18 cellular contexts compared by ENCODE assay signal in genomic region chrX:14915596-14915995, GRCh38.
"Had no signal": no experiment of that assay in that cellular context is flagged by ENCODE, and none has a peak within 500 bp of the region (broad histone marks: within the 10 kb centered on the region; RNA-seq: fewer than 3 reads in every experiment).

No MANE protein-coding gene starts in this region.

- H2AFZ ChIP-seq: parathyroid adenoma had no signal

- H3K27me3 Mint-ChIP-seq: activated naive CD4-positive, alpha-beta T cell treated with anti-CD3 and anti-CD28 coated beads, Interleukin-2, amount 10 ng/mL, durations not matched to agents 7 days and 5 days; naive thymus-derived CD8-positive, alpha-beta T cell; type B pancreatic cell had no signal

- H3K4me3 Mint-ChIP-seq: activated naive CD4-positive, alpha-beta T cell treated with anti-CD3 and anti-CD28 coated beads, Interleukin-2, amount 10 ng/mL, durations not matched to agents 7 days and 5 days; naive thymus-derived CD8-positive, alpha-beta T cell; T-cell; type B pancreatic cell had no signal

- H3K27ac Mint-ChIP-seq: activated naive CD4-positive, alpha-beta T cell treated with anti-CD3 and anti-CD28 coated beads, Interleukin-2, amount 10 ng/mL, durations not matched to agents 7 days and 5 days; naive thymus-derived CD8-positive, alpha-beta T cell; T-cell; type B pancreatic cell had no signal

- H3K4me1 Mint-ChIP-seq: activated naive CD4-positive, alpha-beta T cell treated with anti-CD3 and anti-CD28 coated beads, Interleukin-2, amount 10 ng/mL, durations not matched to agents 7 days and 5 days; naive thymus-derived CD8-positive, alpha-beta T cell; T-cell had no signal

- H3K4me3 ChIP-seq: gastroesophageal sphincter, lower lobe of right lung, mucosa of descending colon, skin epidermis, suprapubic skin had no signal

- H3K27ac ChIP-seq: gastroesophageal sphincter, lower lobe of right lung, parathyroid adenoma, skin epidermis, suprapubic skin had no signal

- H3K9me3 ChIP-seq: gastroesophageal sphincter, lower lobe of right lung, mucosa of descending colon, suprapubic skin had no signal

- H3K9me3 Mint-ChIP-seq: activated naive CD4-positive, alpha-beta T cell treated with anti-CD3 and anti-CD28 coated beads, Interleukin-2, amount 10 ng/mL, durations not matched to agents 7 days and 5 days; naive thymus-derived CD8-positive, alpha-beta T cell; T-cell; type B pancreatic cell had no signal

- H3K79me2 ChIP-seq: parathyroid adenoma had no signal

- H3K4me1 ChIP-seq: gastroesophageal sphincter, lower lobe of right lung, suprapubic skin had no signal

- H3K27me3 ChIP-seq: gastroesophageal sphincter, suprapubic skin had no signal

- DNase-seq: activated CD4-positive, alpha-beta T cell treated with anti-CD3 and anti-CD28 coated beads, Interleukin-2, amount 50 U/mL, for 4 hours; activated naive CD4-positive, alpha-beta T cell treated with anti-CD3 and anti-CD28 coated beads, Interleukin-2, amount 10 ng/mL, durations not matched to agents 7 days and 5 days; activated T-cell treated with anti-CD3 and anti-CD28 coated beads for 4 hours; erythroblast; left colon; lower lobe of right lung; mucosa of descending colon; naive thymus-derived CD8-positive, alpha-beta T cell; stimulated activated CD4-positive, alpha-beta T cell treated with anti-CD3 and anti-CD28 coated beads, Interleukin-4, amount 100 ng/mL, for 4 hours; stimulated activated CD8-positive, alpha-beta memory T cell treated with anti-CD3 and anti-CD28 coated beads, Interleukin-4, amount 100 ng/mL, for 48 hours; stimulated activated naive CD4-positive, alpha-beta T cell treated with Interleukin-2 at 50 U/mL for 16 hours; T-cell; T-helper 9 cell had no signal

- H3K9ac ChIP-seq: parathyroid adenoma had no signal
